In the genomic region with DNA sequence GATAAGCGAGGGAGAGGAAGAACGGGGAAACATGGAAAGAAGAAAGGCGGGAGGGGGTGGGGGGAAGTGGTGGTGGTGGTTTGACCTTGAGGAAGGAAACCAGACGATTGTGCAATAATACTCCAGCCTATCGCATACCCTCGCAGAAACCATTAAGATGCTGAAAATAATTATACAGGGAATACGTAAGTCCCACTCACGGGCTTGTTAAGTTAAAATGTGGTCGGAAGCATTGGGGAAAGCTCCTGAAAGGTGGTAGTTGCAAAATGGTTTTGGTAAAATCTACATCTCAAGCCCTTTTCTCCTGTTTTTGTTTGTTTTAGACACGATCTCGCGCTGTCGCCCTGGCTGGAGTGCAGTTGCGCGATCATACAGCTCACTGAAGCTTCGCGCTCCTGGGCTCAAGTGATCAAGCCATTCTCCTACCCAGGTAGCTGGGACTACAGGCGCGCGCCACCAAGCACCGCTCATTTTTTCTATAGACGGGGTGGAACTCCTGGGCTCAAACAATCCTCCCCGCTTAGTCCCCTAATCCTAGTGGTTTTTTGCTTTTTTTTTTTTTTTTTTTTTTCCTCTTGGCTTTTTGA, we compare ENCODE assay signal across 9 cellular contexts.
DNase-seq lines count a peak whose midpoint lies in the region; ATAC-seq and TF ChIP-seq lines count a peak whose summit lies in the region.
"Had no signal": no experiment of that assay in that cellular context is flagged by ENCODE, and none has a peak within 500 bp of the region (broad histone marks: within the 10 kb centered on the region; RNA-seq: fewer than 3 reads in every experiment).

No MANE protein-coding gene starts in this region.

- intact Hi-C loops in activated CD4-positive, alpha-beta T cell treated with anti-CD3 and anti-CD28 coated beads, Interleukin-2, amount 10 ng/mL, durations not matched to agents 24 days and 14 days (cut with micrococcal nuclease): loop anchor here (5.0 kb wide), 1 partner anchor 309 kb away; no protein-coding TSS in a partner anchor
- intact Hi-C loops in CD14-positive monocyte (cut with micrococcal nuclease): no loop called here

- DNase-seq in activated CD4-positive, alpha-beta T cell treated with anti-CD3 and anti-CD28 coated beads, Interleukin-2, amount 10 ng/mL, durations not matched to agents 24 days and 14 days: no peak
- DNase-seq in activated CD4-positive, alpha-beta T cell treated with anti-CD3 and anti-CD28 coated beads, Interleukin-2, amount 50 U/mL, for 4 hours: no peak
- DNase-seq in RPMI7951 (ENCODE audit: low read depth) (peak; percentile 60), progenitor cell of endocrine pancreas (ENCODE audit: low spot score, unreplicated experiment) (no peak), CD14-positive monocyte (ENCODE audit: low spot score) (no peak), NCI-H2227 treated with DMSO at 0.1 percent for 48 hours (lab: John Stamatoyannopoulos, UW) (no peak), omental fat pad (ENCODE audit: low spot score) (no peak)
- DNase-seq in effector memory CD8-positive, alpha-beta T cell: no peak
- DNase-seq: NCI-H146 had no signal

- peaks cover 44% of the 10 kb centered on the region for H3K27me3 Mint-ChIP-seq in activated CD4-positive, alpha-beta T cell treated with anti-CD3 and anti-CD28 coated beads, Interleukin-2, amount 10 ng/mL, durations not matched to agents 24 days and 14 days
- peaks cover 74 to 83% of the 10 kb centered on the region in 2 donors for H3K27me3 Mint-ChIP-seq in effector memory CD8-positive, alpha-beta T cell
- H3K27me3 Mint-ChIP-seq in progenitor cell of endocrine pancreas: peaks cover 80% of the 10 kb centered on the region
- peaks cover 38 to 77% (median 66%) of the 10 kb centered on the region in 3 donors for H3K27me3 Mint-ChIP-seq in CD14-positive monocyte (ENCODE audit: low read depth in 3 of 3)

- peaks cover 3% of the 10 kb centered on the region for H3K36me3 Mint-ChIP-seq in activated CD4-positive, alpha-beta T cell treated with anti-CD3 and anti-CD28 coated beads, Interleukin-2, amount 10 ng/mL, durations not matched to agents 24 days and 14 days (ENCODE audit: low read depth)
- peaks cover 27% of the 10 kb centered on the region for H3K36me3 Mint-ChIP-seq in effector memory CD8-positive, alpha-beta T cell (ENCODE audit: insufficient read depth)
- H3K36me3 Mint-ChIP-seq in progenitor cell of endocrine pancreas (ENCODE audit: insufficient read depth) (no peaks in the 10 kb centered on the region), CD14-positive monocyte (peaks cover 0 to 5% of the 10 kb centered on the region in 2 donors)

- TF ChIP-seq CTCF in progenitor cell of endocrine pancreas (IDR thresholded peaks at IDR 0.05; ENCODE audit: unreplicated experiment): no peak
- no peak for TF ChIP-seq CTCF in CD14-positive monocyte (IDR thresholded peaks at IDR 0.05)
- no peak for TF ChIP-seq CTCF in omental fat pad (IDR thresholded peaks at IDR 0.05)

- H3K4me1 Mint-ChIP-seq in activated CD4-positive, alpha-beta T cell treated with anti-CD3 and anti-CD28 coated beads, Interleukin-2, amount 10 ng/mL, durations not matched to agents 24 days and 14 days: peaks cover 17% of the 10 kb centered on the region
- H3K4me1 Mint-ChIP-seq in effector memory CD8-positive, alpha-beta T cell (ENCODE audit: low read depth in 2 of 2): peaks cover 4 to 13% of the 10 kb centered on the region in 2 donors
- peaks cover 4% of the 10 kb centered on the region for H3K4me1 Mint-ChIP-seq in progenitor cell of endocrine pancreas (ENCODE audit: low read depth)
- peaks cover 11% of the 10 kb centered on the region for H3K4me1 Mint-ChIP-seq in CD14-positive monocyte

- H3K4me3 Mint-ChIP-seq in activated CD4-positive, alpha-beta T cell treated with anti-CD3 and anti-CD28 coated beads, Interleukin-2, amount 10 ng/mL, durations not matched to agents 24 days and 14 days: peak overlapping the region; percentile 53
- H3K4me3 Mint-ChIP-seq in effector memory CD8-positive, alpha-beta T cell: peak overlapping the region; percentile 75 to 76
- H3K4me3 Mint-ChIP-seq in progenitor cell of endocrine pancreas (ENCODE audit: low read depth) (peak overlapping the region; percentile 67), CD14-positive monocyte (peak overlapping the region in 1 of 2 donors; percentile 83)

- H3K9me3 Mint-ChIP-seq in activated CD4-positive, alpha-beta T cell treated with anti-CD3 and anti-CD28 coated beads, Interleukin-2, amount 10 ng/mL, durations not matched to agents 24 days and 14 days: peaks cover 16% of the 10 kb centered on the region
- H3K9me3 Mint-ChIP-seq in effector memory CD8-positive, alpha-beta T cell: no peaks in the 10 kb centered on the region
- no peaks in the 10 kb centered on the region for H3K9me3 Mint-ChIP-seq in progenitor cell of endocrine pancreas (ENCODE audit: low read depth)
- peaks cover 11 to 67% (median 56%) of the 10 kb centered on the region in 7 donors for H3K9me3 Mint-ChIP-seq in CD14-positive monocyte

- ATAC-seq in effector memory CD8-positive, alpha-beta T cell (replicated peaks): no peak
- ATAC-seq in omental fat pad (ENCODE audit: low FRiP score): no peak

- no peak overlapping the region for H3K27ac Mint-ChIP-seq in activated CD4-positive, alpha-beta T cell treated with anti-CD3 and anti-CD28 coated beads, Interleukin-2, amount 10 ng/mL, durations not matched to agents 24 days and 14 days
- H3K27ac Mint-ChIP-seq in effector memory CD8-positive, alpha-beta T cell: peak overlapping the region; percentile 32 to 51
- no peak overlapping the region for H3K27ac Mint-ChIP-seq in progenitor cell of endocrine pancreas
- H3K27ac Mint-ChIP-seq in CD14-positive monocyte: no peak overlapping the region

Comparison
In these comparisons a context has a peak if more than half of its experiments do, and no peak if none do; other contexts are left out.
1. H3K27ac Mint-ChIP-seq: peak in effector memory CD8-positive, alpha-beta T cell (2 of 2); none in activated CD4-positive, alpha-beta T cell treated with anti-CD3 and anti-CD28 coated beads, Interleukin-2, amount 10 ng/mL, durations not matched to agents 24 days and 14 days (single experiment), progenitor cell of endocrine pancreas (single experiment) and CD14-positive monocyte (0 of 7).